Comparison of ENCODE assay signal across 1 cellular context in genomic region chr6:16764188-16764950, GRCh38.
TF ChIP-seq lines count a peak whose summit lies in the region.

No MANE protein-coding gene starts in this region.

TF ChIP-seq in SK-N-SH treated with all-trans-retinoic acid at 6 μM for 48 hours, 23 proteins besides CTCF, POLR2A, EP300 and RAD21 (continued from another document):
- TF ChIP-seq TSHZ2 (CRISPR knock-in tag; IDR thresholded peaks at IDR 0.05) (no peak), POU6F1 (CRISPR knock-in tag; IDR thresholded peaks at IDR 0.05; ENCODE audit: borderline replicate concordance, low read depth) (no peak), OSR1 (CRISPR knock-in tag; IDR thresholded peaks at IDR 0.05) (no peak), ZC3H10 (CRISPR knock-in tag; IDR thresholded peaks at IDR 0.05) (no peak), CSRNP3 (CRISPR knock-in tag; IDR thresholded peaks at IDR 0.05) (no peak), ISL1 (CRISPR knock-in tag; IDR thresholded peaks at IDR 0.05) (no peak)
